In the genomic region with DNA sequence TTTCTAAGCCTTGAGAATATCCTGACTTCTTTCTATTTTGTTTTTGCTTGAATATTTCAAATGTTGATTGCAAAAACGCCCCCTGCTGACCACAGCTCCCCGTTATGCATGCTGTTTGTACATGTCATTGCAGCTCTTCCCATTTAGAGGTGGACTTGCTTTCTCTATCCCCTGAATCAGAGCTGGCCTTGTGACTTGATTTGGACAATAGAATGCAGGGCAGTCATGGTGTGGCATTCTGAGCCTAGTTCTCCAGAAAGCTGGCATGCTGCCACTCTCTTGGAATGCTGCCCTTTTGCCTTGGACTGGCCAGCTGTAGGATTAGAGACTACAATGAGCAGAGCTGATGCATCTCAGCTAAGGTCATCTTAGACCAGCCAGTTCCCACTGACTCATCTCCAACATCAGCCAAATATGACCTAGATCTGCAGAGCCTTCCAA, we compare ENCODE assay signal across 1 cellular context.
TF ChIP-seq lines count a peak whose summit lies in the region.

No MANE protein-coding gene starts in this region.

TF ChIP-seq in HepG2, 621 proteins besides CTCF, POLR2A, EP300 and RAD21 (continued from another document):
- TF ChIP-seq, protein P1, sequence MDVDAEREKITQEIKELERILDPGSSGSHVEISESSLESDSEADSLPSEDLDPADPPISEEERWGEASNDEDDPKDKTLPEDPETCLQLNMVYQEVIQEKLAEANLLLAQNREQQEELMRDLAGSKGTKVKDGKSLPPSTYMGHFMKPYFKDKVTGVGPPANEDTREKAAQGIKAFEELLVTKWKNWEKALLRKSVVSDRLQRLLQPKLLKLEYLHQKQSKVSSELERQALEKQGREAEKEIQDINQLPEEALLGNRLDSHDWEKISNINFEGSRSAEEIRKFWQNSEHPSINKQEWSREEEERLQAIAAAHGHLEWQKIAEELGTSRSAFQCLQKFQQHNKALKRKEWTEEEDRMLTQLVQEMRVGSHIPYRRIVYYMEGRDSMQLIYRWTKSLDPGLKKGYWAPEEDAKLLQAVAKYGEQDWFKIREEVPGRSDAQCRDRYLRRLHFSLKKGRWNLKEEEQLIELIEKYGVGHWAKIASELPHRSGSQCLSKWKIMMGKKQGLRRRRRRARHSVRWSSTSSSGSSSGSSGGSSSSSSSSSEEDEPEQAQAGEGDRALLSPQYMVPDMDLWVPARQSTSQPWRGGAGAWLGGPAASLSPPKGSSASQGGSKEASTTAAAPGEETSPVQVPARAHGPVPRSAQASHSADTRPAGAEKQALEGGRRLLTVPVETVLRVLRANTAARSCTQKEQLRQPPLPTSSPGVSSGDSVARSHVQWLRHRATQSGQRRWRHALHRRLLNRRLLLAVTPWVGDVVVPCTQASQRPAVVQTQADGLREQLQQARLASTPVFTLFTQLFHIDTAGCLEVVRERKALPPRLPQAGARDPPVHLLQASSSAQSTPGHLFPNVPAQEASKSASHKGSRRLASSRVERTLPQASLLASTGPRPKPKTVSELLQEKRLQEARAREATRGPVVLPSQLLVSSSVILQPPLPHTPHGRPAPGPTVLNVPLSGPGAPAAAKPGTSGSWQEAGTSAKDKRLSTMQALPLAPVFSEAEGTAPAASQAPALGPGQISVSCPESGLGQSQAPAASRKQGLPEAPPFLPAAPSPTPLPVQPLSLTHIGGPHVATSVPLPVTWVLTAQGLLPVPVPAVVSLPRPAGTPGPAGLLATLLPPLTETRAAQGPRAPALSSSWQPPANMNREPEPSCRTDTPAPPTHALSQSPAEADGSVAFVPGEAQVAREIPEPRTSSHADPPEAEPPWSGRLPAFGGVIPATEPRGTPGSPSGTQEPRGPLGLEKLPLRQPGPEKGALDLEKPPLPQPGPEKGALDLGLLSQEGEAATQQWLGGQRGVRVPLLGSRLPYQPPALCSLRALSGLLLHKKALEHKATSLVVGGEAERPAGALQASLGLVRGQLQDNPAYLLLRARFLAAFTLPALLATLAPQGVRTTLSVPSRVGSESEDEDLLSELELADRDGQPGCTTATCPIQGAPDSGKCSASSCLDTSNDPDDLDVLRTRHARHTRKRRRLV (CRISPR knock-in tag; IDR thresholded peaks at IDR 0.05), result no peak
- TF ChIP-seq, protein P2, sequence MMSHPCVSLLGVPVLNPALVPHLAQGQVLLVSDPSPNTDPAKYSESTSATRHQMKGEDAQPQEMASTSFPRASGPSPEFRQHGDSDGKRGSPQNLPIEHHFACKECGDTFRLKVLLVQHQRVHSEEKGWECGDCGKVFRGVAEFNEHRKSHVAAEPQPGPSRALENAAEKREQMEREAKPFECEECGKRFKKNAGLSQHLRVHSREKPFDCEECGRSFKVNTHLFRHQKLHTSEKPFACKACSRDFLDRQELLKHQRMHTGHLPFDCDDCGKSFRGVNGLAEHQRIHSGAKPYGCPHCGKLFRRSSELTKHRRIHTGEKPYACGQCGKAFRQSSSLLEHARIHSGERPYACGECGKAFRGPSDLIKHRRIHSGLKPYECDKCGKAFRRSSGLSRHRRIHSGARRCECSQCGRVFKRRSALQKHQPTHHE (CRISPR knock-in tag; IDR thresholded peaks at IDR 0.05; ENCODE audit: borderline replicate concordance), result no peak
- TF ChIP-seq YEATS2 (CRISPR knock-in tag; IDR thresholded peaks at IDR 0.05; ENCODE audit: borderline replicate concordance), result no peak
- TF ChIP-seq, protein P3, sequence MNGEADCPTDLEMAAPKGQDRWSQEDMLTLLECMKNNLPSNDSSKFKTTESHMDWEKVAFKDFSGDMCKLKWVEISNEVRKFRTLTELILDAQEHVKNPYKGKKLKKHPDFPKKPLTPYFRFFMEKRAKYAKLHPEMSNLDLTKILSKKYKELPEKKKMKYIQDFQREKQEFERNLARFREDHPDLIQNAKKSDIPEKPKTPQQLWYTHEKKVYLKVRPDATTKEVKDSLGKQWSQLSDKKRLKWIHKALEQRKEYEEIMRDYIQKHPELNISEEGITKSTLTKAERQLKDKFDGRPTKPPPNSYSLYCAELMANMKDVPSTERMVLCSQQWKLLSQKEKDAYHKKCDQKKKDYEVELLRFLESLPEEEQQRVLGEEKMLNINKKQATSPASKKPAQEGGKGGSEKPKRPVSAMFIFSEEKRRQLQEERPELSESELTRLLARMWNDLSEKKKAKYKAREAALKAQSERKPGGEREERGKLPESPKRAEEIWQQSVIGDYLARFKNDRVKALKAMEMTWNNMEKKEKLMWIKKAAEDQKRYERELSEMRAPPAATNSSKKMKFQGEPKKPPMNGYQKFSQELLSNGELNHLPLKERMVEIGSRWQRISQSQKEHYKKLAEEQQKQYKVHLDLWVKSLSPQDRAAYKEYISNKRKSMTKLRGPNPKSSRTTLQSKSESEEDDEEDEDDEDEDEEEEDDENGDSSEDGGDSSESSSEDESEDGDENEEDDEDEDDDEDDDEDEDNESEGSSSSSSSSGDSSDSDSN (CRISPR knock-in tag; IDR thresholded peaks at IDR 0.05), result no peak
- no peak for TF ChIP-seq ZNF264 (CRISPR knock-in tag; IDR thresholded peaks at IDR 0.05)
- no peak for TF ChIP-seq ZBTB7A (CRISPR knock-in tag; IDR thresholded peaks at IDR 0.05)
- no peak for TF ChIP-seq SAFB2 (CRISPR knock-in tag; IDR thresholded peaks at IDR 0.05; ENCODE audit: borderline replicate concordance, low read depth)
- TF ChIP-seq, protein P4, sequence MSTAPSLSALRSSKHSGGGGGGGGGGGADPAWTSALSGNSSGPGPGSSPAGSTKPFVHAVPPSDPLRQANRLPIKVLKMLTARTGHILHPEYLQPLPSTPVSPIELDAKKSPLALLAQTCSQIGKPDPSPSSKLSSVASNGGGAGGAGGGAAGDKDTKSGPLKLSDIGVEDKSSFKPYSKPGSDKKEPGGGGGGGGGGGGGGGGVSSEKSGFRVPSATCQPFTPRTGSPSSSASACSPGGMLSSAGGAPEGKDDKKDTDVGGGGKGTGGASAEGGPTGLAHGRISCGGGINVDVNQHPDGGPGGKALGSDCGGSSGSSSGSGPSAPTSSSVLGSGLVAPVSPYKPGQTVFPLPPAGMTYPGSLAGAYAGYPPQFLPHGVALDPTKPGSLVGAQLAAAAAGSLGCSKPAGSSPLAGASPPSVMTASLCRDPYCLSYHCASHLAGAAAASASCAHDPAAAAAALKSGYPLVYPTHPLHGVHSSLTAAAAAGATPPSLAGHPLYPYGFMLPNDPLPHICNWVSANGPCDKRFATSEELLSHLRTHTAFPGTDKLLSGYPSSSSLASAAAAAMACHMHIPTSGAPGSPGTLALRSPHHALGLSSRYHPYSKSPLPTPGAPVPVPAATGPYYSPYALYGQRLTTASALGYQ (CRISPR knock-in tag; IDR thresholded peaks at IDR 0.05), result no peak
